ENCODE assay signal across 14 cellular contexts in genomic region chr2:169853041-169853668, GRCh38.
"Had no signal": no experiment of that assay in that cellular context is flagged by ENCODE, and none has a peak within 500 bp of the region (broad histone marks: within the 10 kb centered on the region; RNA-seq: fewer than 3 reads in every experiment).

No MANE protein-coding gene starts in this region.

- H3K4me1 ChIP-seq: prostate gland had no signal

- H3K27ac ChIP-seq: prostate gland, spleen had no signal

- H3K36me3 ChIP-seq: prostate gland, right lobe of liver had no signal

- H3K27me3 ChIP-seq: right lobe of liver, spleen had no signal

- ATAC-seq: natural killer cell had no signal

- DNase-seq: activated CD4-positive, alpha-beta T cell treated with anti-CD3 and anti-CD28 coated beads, Interleukin-2, amount 10 ng/mL, durations not matched to agents 7 days and 5 days; activated CD4-positive, CD25-positive, alpha-beta regulatory T cell; activated effector memory CD4-positive, alpha-beta T cell treated with anti-CD3 and anti-CD28 coated beads, Interleukin-2, amount 50 U/mL, for 16 hours; activated T-cell treated with anti-CD3 and anti-CD28 coated beads, Interleukin-2, amount 50 U/mL, for 1 hour; amygdala; natural killer cell; right lobe of liver; spleen; stimulated activated CD4-positive, alpha-beta T cell treated with anti-CD3 and anti-CD28 coated beads, Interleukin-1b, Interleukin-23, amount 100 ng/mL, for 48 hours; stimulated activated naive CD4-positive, alpha-beta T cell treated with Interleukin-2 at 50 U/mL for 16 hours; trophoblast cell had no signal

- H3K36me3 Mint-ChIP-seq: natural killer cell had no signal

- H3K4me3 Mint-ChIP-seq: activated CD4-positive, alpha-beta T cell treated with anti-CD3 and anti-CD28 coated beads, Interleukin-2, amount 10 ng/mL, durations not matched to agents 7 days and 5 days; activated naive CD8-positive, alpha-beta T cell; brain; natural killer cell had no signal

- H3K9me3 Mint-ChIP-seq: natural killer cell had no signal

- H3K9me3 ChIP-seq: prostate gland, right lobe of liver had no signal

- H3K27me3 Mint-ChIP-seq: activated CD4-positive, alpha-beta T cell treated with anti-CD3 and anti-CD28 coated beads, Interleukin-2, amount 10 ng/mL, durations not matched to agents 7 days and 5 days; activated naive CD8-positive, alpha-beta T cell; brain had no signal

- H3K27ac Mint-ChIP-seq: activated CD4-positive, alpha-beta T cell treated with anti-CD3 and anti-CD28 coated beads, Interleukin-2, amount 10 ng/mL, durations not matched to agents 7 days and 5 days; activated naive CD8-positive, alpha-beta T cell; brain; natural killer cell had no signal

- H3K4me3 ChIP-seq: prostate gland, right lobe of liver, spleen had no signal
